30 cellular contexts compared by ENCODE assay signal in genomic region chr10:81534991-81535390, GRCh38.
"Had no signal": no experiment of that assay in that cellular context is flagged by ENCODE, and none has a peak within 500 bp of the region (broad histone marks: within the 10 kb centered on the region; RNA-seq: fewer than 3 reads in every experiment).

No MANE protein-coding gene starts in this region.

- DNase-seq: activated B cell treated with CpG ODN at 0.5 μM for 24 hours; activated CD4-positive, alpha-beta memory T cell treated with anti-CD3 and anti-CD28 coated beads for 36 hours; activated CD4-positive, alpha-beta T cell treated with anti-CD3 and anti-CD28 coated beads for 4 hours; activated CD4-positive, alpha-beta T cell treated with anti-CD3 and anti-CD28 coated beads, Interleukin-2, amount 10 ng/mL, durations not matched to agents 24 days and 14 days; activated CD4-positive, alpha-beta T cell treated with anti-CD3 and anti-CD28 coated beads, Interleukin-2, amount 50 U/mL, for 1 hour; activated CD4-positive, alpha-beta T cell treated with anti-CD3 and anti-CD28 coated beads, Interleukin-2, amount 50 U/mL, for 4 hours; activated CD4-positive, CD25-positive, alpha-beta regulatory T cell treated with anti-CD3 and anti-CD28 coated beads, Interleukin-2, amount 50 U/mL, for 72 hours; activated CD8-positive, alpha-beta memory T cell treated with anti-CD3 and anti-CD28 coated beads, Interleukin-2, amount 50 U/mL, for 4 hours; activated CD8-positive, alpha-beta T cell treated with anti-CD3 and anti-CD28 coated beads for 36 hours; activated effector memory CD4-positive, alpha-beta T cell treated with anti-CD3 and anti-CD28 coated beads, Interleukin-2, amount 50 U/mL, for 16 hours; activated gamma-delta T cell treated with Interleukin-2 at 50 U/mL for 16 hours; activated naive CD4-positive, alpha-beta T cell; activated naive CD4-positive, alpha-beta T cell treated with anti-CD3 and anti-CD28 coated beads for 36 hours; activated naive CD4-positive, alpha-beta T cell treated with anti-CD3 and anti-CD28 coated beads, Interleukin-2, amount 50 U/mL, for 16 hours; activated naive CD8-positive, alpha-beta T cell treated with anti-CD3 and anti-CD28 coated beads for 36 hours; activated T-cell treated with anti-CD3 and anti-CD28 coated beads for 4 hours; activated T-cell treated with anti-CD3 and anti-CD28 coated beads, Interleukin-2, amount 50 U/mL, for 1 hour; activated T-cell treated with anti-CD3 and anti-CD28 coated beads, Interleukin-2, amount 50 U/mL, for 4 hours; activated T-cell treated with anti-CD3 and anti-CD28 coated beads, Interleukin-2, amount 50 U/mL, for 72 hours; adrenal gland; amniotic stem cell; aorta; body of pancreas; brain microvascular endothelial cell; caudate nucleus; cerebellar nuclear complex; T-helper 2 cell; T-helper 9 cell had no signal

- H3K27ac ChIP-seq: adrenal gland, body of pancreas, brain microvascular endothelial cell, breast epithelium, VCaP had no signal

- H3K27me3 ChIP-seq: adrenal gland, body of pancreas, brain microvascular endothelial cell, breast epithelium had no signal

- H3K9me3 ChIP-seq: adrenal gland, body of pancreas, breast epithelium had no signal

- H3K4me1 ChIP-seq: adrenal gland, body of pancreas, breast epithelium had no signal

- H3K4me3 ChIP-seq: adrenal gland, body of pancreas, breast epithelium had no signal

- H3K36me3 ChIP-seq: adrenal gland, brain microvascular endothelial cell, breast epithelium had no signal
